In genomic region chr2:65067806-65068553, GRCh38 we compare ENCODE assay signal across 11 cellular contexts. TPM values are rescaled to one million over a fixed set of nuclear protein-coding genes. Genes with fewer than 3 reads are reported as not detected.
A peak's percentile ranks its signal among the peaks of the same experiment; 100 is the strongest.
DNase-seq lines count a peak whose midpoint lies in the region; ATAC-seq, FAIRE-seq and TF ChIP-seq lines count a peak whose summit lies in the region.
"Had no signal": no experiment of that assay in that cellular context is flagged by ENCODE, and none has a peak within 500 bp of the region (broad histone marks: within the 10 kb centered on the region; RNA-seq: fewer than 3 reads in every experiment).

No MANE protein-coding gene starts in this region.

- H3K79me2 ChIP-seq in H1 (ENCODE audit: control insufficient read depth in 1 of 2, insufficient read depth in 2 of 2, low read length in 2 of 2) = peaks cover 0 to 49% of the 10 kb centered on the region in 2 experiments; a peak in 2 of 4 replicates
- 0 out of 2 replicates have a peak, but pooled peaks cover 3% of the 10 kb centered on the region for H3K79me2 ChIP-seq in MM.1S (ENCODE audit: low read length)

- H3K14ac ChIP-seq in H1 (ENCODE audit: insufficient read length) = no peak overlapping the region

- H2BK20ac ChIP-seq in H1 (ENCODE audit: low read length) = no peak overlapping the region

- H4K91ac ChIP-seq in H1 (replicated peaks; ENCODE audit: insufficient read length, low read length) = no peak overlapping the region

- H3K9ac ChIP-seq in H1 (replicated peaks in 1 of 4; ENCODE audit: extremely low read depth in 1 of 4, low read depth in 3 of 4, low read length in 3 of 4) (no peak overlapping the region), MM.1S (ENCODE audit: low read length) (no peak overlapping the region)

- H3K4ac ChIP-seq in H1 (replicated peaks; ENCODE audit: insufficient read length, low read depth, low read length) = no peak overlapping the region

- no peaks in the 10 kb centered on the region for H3K9me3 ChIP-seq in H1 (ENCODE audit: insufficient read depth in 2 of 2, low read depth in 1 of 2, low read length in 1 of 2)
- H3K9me3 ChIP-seq in MM.1S (replicated peaks; ENCODE audit: insufficient read depth, low read length) = no peaks in the 10 kb centered on the region

- H3K27me3 ChIP-seq in H1 (replicated peaks in 1 of 4; ENCODE audit: control insufficient read depth in 3 of 4, extremely low read depth in 1 of 4, insufficient read depth in 3 of 4, low read length in 3 of 4) (no peaks in the 10 kb centered on the region), MM.1S (replicated peaks; ENCODE audit: insufficient read depth, low read length) (no peaks in the 10 kb centered on the region)

- no peak overlapping the region for H2BK12ac ChIP-seq in H1 (ENCODE audit: low read depth, low read length)

- H3K27ac Mint-ChIP-seq in activated CD4-positive, alpha-beta T cell treated with anti-CD3 and anti-CD28 coated beads for 36 hours = peak overlapping the region; percentile 76
- peak overlapping the region; percentile 61 for H3K27ac Mint-ChIP-seq in T-helper 1 cell treated with Interleukin-12 subunit alpha and Interleukin-12 subunit beta and Interleukin-4 antibody, amounts not matched to agents 30 μg/mL and 1 μg/mL, for 36 hours

- no peak overlapping the region for H3K27ac ChIP-seq in H1 (ENCODE audit: low read depth, low read length)
- H3K27ac ChIP-seq in MM.1S (ENCODE audit: low read length) = no peak overlapping the region

- H3K9me3 Mint-ChIP-seq in activated CD4-positive, alpha-beta T cell treated with anti-CD3 and anti-CD28 coated beads for 36 hours (ENCODE audit: low read depth) = no peaks in the 10 kb centered on the region
- H3K9me3 Mint-ChIP-seq in T-helper 1 cell treated with Interleukin-12 subunit alpha and Interleukin-12 subunit beta and Interleukin-4 antibody, amounts not matched to agents 30 μg/mL and 1 μg/mL, for 36 hours = no peaks in the 10 kb centered on the region

- no peak for TF ChIP-seq RAD21 in H1 (IDR thresholded peaks at IDR 0.05 in 1 of 2, conservative IDR thresholded peaks at IDR 0.05 in 1 of 2; ENCODE audit: low read depth in 2 of 2, low read length in 2 of 2)

- H3K4me3 Mint-ChIP-seq in activated CD4-positive, alpha-beta T cell treated with anti-CD3 and anti-CD28 coated beads for 36 hours = no peak overlapping the region
- H3K4me3 Mint-ChIP-seq in T-helper 1 cell treated with Interleukin-12 subunit alpha and Interleukin-12 subunit beta and Interleukin-4 antibody, amounts not matched to agents 30 μg/mL and 1 μg/mL, for 36 hours = no peak overlapping the region

- H2BK5ac ChIP-seq in H1 (ENCODE audit: low read depth, low read length) = 0 out of 2 replicates have a peak overlapping the region, but pooled peaks have one; percentile 8

- no peak overlapping the region for H3K4me2 ChIP-seq in H1 (ENCODE audit: insufficient read depth in 1 of 2, low read depth in 2 of 2, low read length in 2 of 2)
- H3K4me2 ChIP-seq in MM.1S (ENCODE audit: low read depth, low read length) = no peak overlapping the region

- H4K8ac ChIP-seq in H1 (ENCODE audit: extremely low read depth, insufficient read depth, low read length) = no peak overlapping the region

- H3K36me3 ChIP-seq in H1 (ENCODE audit: control insufficient read depth in 2 of 4, insufficient read depth in 4 of 4, low read length in 3 of 4) (peaks cover 12 to 36% (median 23%) of the 10 kb centered on the region in 4 experiments; a peak in 7 of 8 replicates), MM.1S (replicated peaks; ENCODE audit: insufficient read depth, low read length) (no peaks in the 10 kb centered on the region)

- H4K5ac ChIP-seq in H1 (ENCODE audit: insufficient read length, low read depth, low read length) = no peak overlapping the region

- CTCF ChIA-PET in activated CD4-positive, alpha-beta T cell treated with anti-CD3 and anti-CD28 coated beads for 36 hours (lab: Charles Lee) = interaction anchor here (0.5 to 1.4 kb wide), 7 partner anchors 9 to 119 kb away, joined by 3 to 4 read pairs (median 3); partner anchors contain the start of gene CEP68
- CTCF ChIA-PET in H1 (lab: Charles Lee; ENCODE audit: partially characterized antibody) = interaction anchor here (0.6 to 2.4 kb wide), 9 partner anchors 8 to 153 kb away, joined by 3 to 10 read pairs (median 5); no protein-coding TSS in a partner anchor

- H3K18ac ChIP-seq in H1 (ENCODE audit: extremely low read depth, low read length) = no peak overlapping the region

- H3K4me3 ChIP-seq in H1 (ENCODE audit: extremely low read depth in 1 of 4, insufficient read depth in 2 of 4, low read depth in 3 of 4, low read length in 4 of 4) = no peak overlapping the region
- no peak overlapping the region for H3K4me3 ChIP-seq in MM.1S (ENCODE audit: low read length)

- H3K27me3 Mint-ChIP-seq in activated CD4-positive, alpha-beta T cell treated with anti-CD3 and anti-CD28 coated beads for 36 hours = no peaks in the 10 kb centered on the region
- no peaks in the 10 kb centered on the region for H3K27me3 Mint-ChIP-seq in T-helper 1 cell treated with Interleukin-12 subunit alpha and Interleukin-12 subunit beta and Interleukin-4 antibody, amounts not matched to agents 30 μg/mL and 1 μg/mL, for 36 hours (ENCODE audit: low read depth)

- H3K4me1 ChIP-seq in H1 (replicated peaks in 1 of 4; ENCODE audit: control insufficient read depth in 3 of 4, insufficient read depth in 4 of 4, low read length in 3 of 4) (no peaks in the 10 kb centered on the region), MM.1S (ENCODE audit: low read length) (peaks cover 25% of the 10 kb centered on the region)

- no peak for FAIRE-seq in H1 (lab: Jason Lieb, UNC)

- H2AK5ac ChIP-seq in H1 (ENCODE audit: low read depth, low read length) = no peak overlapping the region

- H3K9me2 ChIP-seq in MM.1S (replicated peaks; ENCODE audit: insufficient read depth, low read length) = no peaks in the 10 kb centered on the region

- intact Hi-C loops in activated CD4-positive, alpha-beta T cell treated with anti-CD3 and anti-CD28 coated beads for 36 hours (cut with DNase I, micrococcal nuclease) = no loop called here

- no peak for ATAC-seq in activated CD4-positive, alpha-beta T cell treated with anti-CD3 and anti-CD28 coated beads for 36 hours
- no peak for ATAC-seq in HG03520 (IDR thresholded peaks at IDR 0.05; ENCODE audit: unreplicated experiment)

- H3F3A ChIP-seq in MM.1S (ENCODE audit: insufficient read depth, low read length) = peaks cover 6% of the 10 kb centered on the region; the same call in 1 of the 2 replicates

- TF ChIP-seq EP300 in H1 (IDR thresholded peaks at IDR 0.05; ENCODE audit: borderline replicate concordance in 1 of 2, low read depth in 2 of 2, low read length in 2 of 2) = no peak

- H2BK15ac ChIP-seq in H1 (ENCODE audit: low read length) = no peak overlapping the region

- peaks cover 47% of the 10 kb centered on the region for H3K4me1 Mint-ChIP-seq in activated CD4-positive, alpha-beta T cell treated with anti-CD3 and anti-CD28 coated beads for 36 hours
- H3K4me1 Mint-ChIP-seq in T-helper 1 cell treated with Interleukin-12 subunit alpha and Interleukin-12 subunit beta and Interleukin-4 antibody, amounts not matched to agents 30 μg/mL and 1 μg/mL, for 36 hours (ENCODE audit: low read depth) = peaks cover 21% of the 10 kb centered on the region

- POLR2A ChIA-PET in activated CD4-positive, alpha-beta T cell treated with anti-CD3 and anti-CD28 coated beads for 36 hours (lab: Charles Lee) = interaction anchor here (0.5 to 1.1 kb wide), 3 partner anchors 12 to 791 kb away, joined by 3 to 4 read pairs (median 4); partner anchors contain the start of gene RAB1A
- POLR2A ChIA-PET in H1 (lab: Charles Lee; ENCODE audit: partially characterized antibody) = interaction anchor here (1.2 to 3.8 kb wide), 3 partner anchors 10 to 58 kb away, joined by 3 to 33 read pairs (median 5); partner anchors contain the start of gene CEP68

- 91% methylated on average over 14 of the region's 14 CpGs; no CpG with 5 or more reads in 1 of the 2 experiments for WGBS in H1 (ENCODE audit: extremely low coverage in 1 of 2, insufficient coverage in 1 of 2, insufficient read length in 1 of 2, insufficient replicate concordance in 2 of 2, low coverage in 1 of 2, low lambda C conversion rate in 2 of 2, missing lambda C conversion rate in 1 of 2), 2 experiments

- H3K23ac ChIP-seq in H1 (ENCODE audit: insufficient read length) = no peak overlapping the region

- no peak for DNase-seq in activated CD4-positive, alpha-beta T cell treated with anti-CD3 and anti-CD28 coated beads for 36 hours
- DNase-seq in activated CD4-positive, alpha-beta T cell treated with anti-CD3 and anti-CD28 coated beads, Interleukin-2, amount 50 U/mL, for 48 hours = no peak
- DNase-seq in H1 (ENCODE audit: low read depth in 1 of 2, low spot score in 2 of 2) (no peak), NAMALWA (ENCODE audit: low spot score) (no peak), MM.1S (no peak)
- DNase-seq in stimulated activated CD8-positive, alpha-beta memory T cell treated with anti-CD3 and anti-CD28 coated beads, Interleukin-4, amount 100 ng/mL, for 48 hours = peak; percentile 20
- DNase-seq: 8988T, activated gamma-delta T cell, NCI-H187 treated with DMSO at 0.1 percent for 48 hours had no signal

- H3K36me3 Mint-ChIP-seq in activated CD4-positive, alpha-beta T cell treated with anti-CD3 and anti-CD28 coated beads for 36 hours (ENCODE audit: low read depth) = peaks cover 6% of the 10 kb centered on the region
- H3K36me3 Mint-ChIP-seq in T-helper 1 cell treated with Interleukin-12 subunit alpha and Interleukin-12 subunit beta and Interleukin-4 antibody, amounts not matched to agents 30 μg/mL and 1 μg/mL, for 36 hours (ENCODE audit: low read depth) = peaks cover 2% of the 10 kb centered on the region

- H2AFZ ChIP-seq in H1 (ENCODE audit: low read length) (no peak overlapping the region), MM.1S (ENCODE audit: low read length) (no peak overlapping the region)

- H4K20me1 ChIP-seq in H1 (replicated peaks in 1 of 2; ENCODE audit: control insufficient read depth in 1 of 2, insufficient read depth in 2 of 2, low read length in 2 of 2) (peaks cover 18 to 22% of the 10 kb centered on the region in 2 experiments), MM.1S (ENCODE audit: insufficient read depth, low read length) (no peaks in the 10 kb centered on the region)

- no peak overlapping the region for H3K56ac ChIP-seq in H1 (replicated peaks; ENCODE audit: insufficient read length, low read depth, low read length)

- no peak overlapping the region for H2BK120ac ChIP-seq in H1 (replicated peaks; ENCODE audit: low read depth, low read length)

- 0 out of 3 replicates have a peak, but pooled peaks of 1 of the 2 experiments have one; percentile 19 for TF ChIP-seq POLR2A in H1 (IDR thresholded peaks at IDR 0.05; ENCODE audit: control extremely low read depth in 1 of 2, low read depth in 2 of 2, low read length in 2 of 2)

- no peaks in the 10 kb centered on the region for H3K23me2 ChIP-seq in H1 (ENCODE audit: low read depth, low read length)

- TF ChIP-seq CTCF in H1 (IDR thresholded peaks at IDR 0.05; ENCODE audit: control extremely low read depth in 1 of 3, insufficient read depth in 1 of 3, low read depth in 1 of 3, low read length in 3 of 3) (no peak), MM.1S (IDR thresholded peaks at IDR 0.05; ENCODE audit: low read length) (no peak)

- peaks cover 15% of the 10 kb centered on the region; the same call in 1 of the 2 replicates for H3K79me1 ChIP-seq in H1 (ENCODE audit: low read depth, low read length)

RNA-seq across cellular contexts. Expression of gene CEP68, which starts 11.8 kb away (rescaled TPM):
- total RNA-seq in activated CD4-positive, alpha-beta T cell treated with anti-CD3 and anti-CD28 coated beads for 36 hours = 1 to 10 TPM; 4.9 to 6.0 TPM
- total RNA-seq in H1 (2021; fragmentation: NEBNext Ultra II Directional; extraction: Animal tissue kit (Norgen Biotek cat#: 25700)) = 22.5 and 23.2 TPM in 2 replicates
- polyA plus RNA-seq in H1 (2011; rRNA removed) = 24.7 and 35.5 TPM in 2 replicates
- 20.4 TPM for polyA plus RNA-seq in H1 (2011; cell fraction: cytosol; rRNA removed)
- 40.5 TPM for polyA plus RNA-seq in H1 (2011; cell fraction: nucleus; rRNA removed)
- 16.9 to 20.7 TPM (median 18.1 TPM) in 4 replicates for polyA plus RNA-seq in H1 (2012, experiment 1 of 2)
- 6.4 TPM for polyA plus RNA-seq in H1 (2012, experiment 2 of 2)
- 13.5 TPM for polyA plus RNA-seq in H1 (2013, experiment 1 of 2)
- polyA plus RNA-seq in H1 (2013, experiment 2 of 2) = 12.5 TPM
- 34.2 and 41.1 TPM in 2 replicates for polyA minus RNA-seq in H1 (2011; rRNA and poly(A)+ RNA removed)
- polyA minus RNA-seq in H1 (2011; cell fraction: cytosol; rRNA and poly(A)+ RNA removed) = 15.8 TPM
- 40.5 TPM for polyA minus RNA-seq in H1 (2011; cell fraction: nucleus; rRNA and poly(A)+ RNA removed)
